Comparison of ENCODE assay signal across 21 cellular contexts in the genomic region with DNA sequence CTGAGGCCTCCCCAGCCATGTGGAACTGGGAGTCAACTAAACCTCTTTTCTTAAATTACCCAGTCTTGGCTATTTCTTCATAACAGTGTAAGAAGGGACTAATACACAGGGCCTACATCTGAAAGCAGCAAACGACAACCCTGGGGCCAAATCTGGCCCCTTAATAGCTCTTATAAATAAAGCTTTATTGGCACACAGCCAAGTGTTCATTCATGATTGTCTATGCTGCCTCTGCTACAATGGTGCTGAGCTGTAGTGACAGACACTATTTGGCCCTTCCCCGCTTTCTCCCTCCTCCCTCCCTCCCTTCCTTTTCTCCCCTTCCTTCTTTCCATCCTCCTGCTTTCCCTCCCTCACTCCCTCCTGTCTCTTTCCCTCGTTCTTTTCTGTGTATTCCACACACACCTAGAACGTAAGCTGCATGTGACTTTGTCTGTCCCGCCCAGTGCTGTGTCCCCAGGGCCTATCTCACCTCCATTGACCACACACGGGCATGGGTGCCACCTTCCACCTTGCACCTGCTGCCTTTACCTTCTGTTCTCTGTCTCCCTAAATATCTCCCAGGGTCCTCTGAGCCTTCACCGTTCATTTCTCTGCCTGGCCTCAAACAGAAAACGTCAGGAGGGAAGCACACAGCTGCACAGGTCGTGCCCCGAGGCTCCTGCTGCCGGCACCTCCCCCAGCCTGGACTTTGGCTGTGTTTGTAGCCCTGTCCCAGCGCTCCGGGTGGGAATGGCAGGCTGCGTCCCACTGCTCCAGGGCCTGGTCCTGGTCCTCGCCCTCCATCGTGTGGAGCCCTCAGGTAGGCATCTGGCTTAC. TPM values are rescaled to one million over a fixed set of nuclear protein-coding genes. Genes with fewer than 3 reads are reported as not detected.
DNase-seq lines count a peak whose midpoint lies in the region; ATAC-seq, FAIRE-seq and TF ChIP-seq lines count a peak whose summit lies in the region.
"Had no signal": no experiment of that assay in that cellular context is flagged by ENCODE, and none has a peak within 500 bp of the region (broad histone marks: within the 10 kb centered on the region; RNA-seq: fewer than 3 reads in every experiment).

A gene with protein sequence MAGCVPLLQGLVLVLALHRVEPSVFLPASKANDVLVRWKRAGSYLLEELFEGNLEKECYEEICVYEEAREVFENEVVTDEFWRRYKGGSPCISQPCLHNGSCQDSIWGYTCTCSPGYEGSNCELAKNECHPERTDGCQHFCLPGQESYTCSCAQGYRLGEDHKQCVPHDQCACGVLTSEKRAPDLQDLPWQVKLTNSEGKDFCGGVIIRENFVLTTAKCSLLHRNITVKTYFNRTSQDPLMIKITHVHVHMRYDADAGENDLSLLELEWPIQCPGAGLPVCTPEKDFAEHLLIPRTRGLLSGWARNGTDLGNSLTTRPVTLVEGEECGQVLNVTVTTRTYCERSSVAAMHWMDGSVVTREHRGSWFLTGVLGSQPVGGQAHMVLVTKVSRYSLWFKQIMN (plus strand): TSS at position 720 of the 819 bp plus-strand sequence. CDS start 13 bp downstream, at position 733.

- H3K4me1 Mint-ChIP-seq in activated CD4-positive, alpha-beta memory T cell treated with anti-CD3 and anti-CD28 coated beads for 36 hours (ENCODE audit: low read depth), result peaks cover 11% of the 10 kb centered on the region
- H3K4me1 Mint-ChIP-seq in activated CD4-positive, alpha-beta memory T cell treated with anti-CD3 and anti-CD28 coated beads, Interleukin-2, amount 10 ng/mL, durations not matched to agents 7 days and 5 days, result peaks cover 31% of the 10 kb centered on the region

- H3K27me3 ChIP-seq in Karpas-422 (ENCODE audit: low read length) (no peaks in the 10 kb centered on the region), iPS-15b (ENCODE audit: control insufficient read depth, insufficient read depth, low read length) (no peaks in the 10 kb centered on the region), PC-3 (ENCODE audit: low read length) (no peaks in the 10 kb centered on the region)

- H4K20me1 ChIP-seq in Karpas-422 (ENCODE audit: insufficient read depth, low read depth, low read length) (no peaks in the 10 kb centered on the region), PC-3 (ENCODE audit: low read length) (no peaks in the 10 kb centered on the region)

- BruUV-seq in PC-3 (replicated peaks; lab: Mats Ljungman, UMichigan), result no TSS peak

- POLR2A ChIA-PET in activated CD4-positive, alpha-beta memory T cell treated with anti-CD3 and anti-CD28 coated beads for 36 hours (lab: Charles Lee), result no interaction called here
- POLR2A ChIA-PET in activated CD4-positive, alpha-beta memory T cell treated with anti-CD3 and anti-CD28 coated beads, Interleukin-2, amount 10 ng/mL, durations not matched to agents 7 days and 5 days (lab: Charles Lee), result no interaction called here
- POLR2A ChIA-PET in PC-3 (lab: Charles Lee; ENCODE audit: unreplicated experiment), result no interaction called here

- H3K36me3 Mint-ChIP-seq in activated CD4-positive, alpha-beta memory T cell treated with anti-CD3 and anti-CD28 coated beads for 36 hours, result peaks cover 4% of the 10 kb centered on the region
- peaks cover 13% of the 10 kb centered on the region for H3K36me3 Mint-ChIP-seq in activated CD4-positive, alpha-beta memory T cell treated with anti-CD3 and anti-CD28 coated beads, Interleukin-2, amount 10 ng/mL, durations not matched to agents 7 days and 5 days (ENCODE audit: low read depth)
- H3K36me3 Mint-ChIP-seq: WTC11 had no signal

- no peak within 1 kb of the TSS for H3K4me3 Mint-ChIP-seq in activated CD4-positive, alpha-beta memory T cell treated with anti-CD3 and anti-CD28 coated beads for 36 hours
- no peak within 1 kb of the TSS for H3K4me3 Mint-ChIP-seq in activated CD4-positive, alpha-beta memory T cell treated with anti-CD3 and anti-CD28 coated beads, Interleukin-2, amount 10 ng/mL, durations not matched to agents 7 days and 5 days
- H3K4me3 Mint-ChIP-seq: central memory CD8-positive, alpha-beta T cell; natural killer cell treated with Interleukin-12 subunit alpha and Interleukin-12 subunit beta and Interleukin-15 and Interleukin-18, amount 100 ng/mL, for 72 hours; WTC11 had no signal

- H3K36me3 ChIP-seq in Karpas-422 (ENCODE audit: insufficient read depth, low read length) (no peaks in the 10 kb centered on the region), iPS-15b (ENCODE audit: control insufficient read depth, insufficient read depth, low read length) (no peaks in the 10 kb centered on the region), PC-3 (ENCODE audit: low read depth, low read length) (no peaks in the 10 kb centered on the region)
- H3K36me3 ChIP-seq: stomach had no signal

- H3K4me1 ChIP-seq in Karpas-422 (ENCODE audit: low read length) (peaks cover 20% of the 10 kb centered on the region), iPS-15b (ENCODE audit: control insufficient read depth, insufficient read depth, low read length) (peaks cover 9% of the 10 kb centered on the region), PC-3 (ENCODE audit: insufficient read depth, low read length) (peaks cover 10% of the 10 kb centered on the region)

- H3K9me2 ChIP-seq in Karpas-422 (replicated peaks; ENCODE audit: insufficient read depth, low read length) (no peaks in the 10 kb centered on the region), PC-3 (replicated peaks; ENCODE audit: low read length) (no peaks in the 10 kb centered on the region)

- DNase-seq in activated CD4-positive, alpha-beta memory T cell treated with anti-CD3 and anti-CD28 coated beads for 36 hours, result peak; percentile 0
- no peak for DNase-seq in activated CD4-positive, alpha-beta memory T cell treated with anti-CD3 and anti-CD28 coated beads, Interleukin-2, amount 10 ng/mL, durations not matched to agents 7 days and 5 days
- peak; percentile 56 for DNase-seq in Karpas-422
- no peak for DNase-seq in urothelium cell line (ENCODE audit: low spot score)
- no peak for DNase-seq in PC-3
- no peak for DNase-seq in GDM1 (lab: John Stamatoyannopoulos, UW)
- DNase-seq: activated effector memory CD4-positive, alpha-beta T cell treated with anti-CD3 and anti-CD28 coated beads, Interleukin-2, amount 50 U/mL, for 16 hours; foreskin melanocyte; mammary epithelial cell; NCI-H510A treated with DMSO at 0.1 percent for 48 hours; stomach had no signal

- no peak within 1 kb of the TSS for H3K9ac ChIP-seq in Karpas-422 (ENCODE audit: low read length)
- H3K9ac ChIP-seq in iPS-15b (ENCODE audit: low read depth, low read length), result peak within 1 kb of the TSS; percentile 37
- no peak within 1 kb of the TSS for H3K9ac ChIP-seq in PC-3 (ENCODE audit: low read length)

- intact Hi-C loops in activated CD4-positive, alpha-beta memory T cell treated with anti-CD3 and anti-CD28 coated beads for 36 hours (cut with micrococcal nuclease), result loop anchor here (10.0 kb wide), 1 partner anchor 193 kb away; the partner anchor contains the start of gene MCF2L
- intact Hi-C loops in PC-3 (cut with micrococcal nuclease), result no loop called here

- TF ChIP-seq CTCF in PC-3 (conservative IDR thresholded peaks at IDR 0.05; ENCODE audit: low read depth, low read length), result no peak

- ATAC-seq in PC-3, result no peak
- no peak for ATAC-seq in HG03521 (IDR thresholded peaks at IDR 0.05; ENCODE audit: unreplicated experiment)
- ATAC-seq: natural killer cell treated with Interleukin-12 subunit alpha and Interleukin-12 subunit beta and Interleukin-15 and Interleukin-18, amount 100 ng/mL, for 72 hours; Panc1 had no signal

- peak; percentile 44 for FAIRE-seq in urothelium cell line (lab: Jason Lieb, UNC)
- FAIRE-seq: G401.6, GM12892 had no signal

- CTCF ChIA-PET in activated CD4-positive, alpha-beta memory T cell treated with anti-CD3 and anti-CD28 coated beads for 36 hours (lab: Charles Lee), result no interaction called here
- CTCF ChIA-PET in activated CD4-positive, alpha-beta memory T cell treated with anti-CD3 and anti-CD28 coated beads, Interleukin-2, amount 10 ng/mL, durations not matched to agents 7 days and 5 days (lab: Charles Lee), result no interaction called here
- CTCF ChIA-PET in PC-3 (lab: Charles Lee), result no interaction called here

- no peaks in the 10 kb centered on the region for H3K27me3 Mint-ChIP-seq in activated CD4-positive, alpha-beta memory T cell treated with anti-CD3 and anti-CD28 coated beads for 36 hours
- H3K27me3 Mint-ChIP-seq in activated CD4-positive, alpha-beta memory T cell treated with anti-CD3 and anti-CD28 coated beads, Interleukin-2, amount 10 ng/mL, durations not matched to agents 7 days and 5 days, result peaks cover 13% of the 10 kb centered on the region
- H3K27me3 Mint-ChIP-seq: central memory CD8-positive, alpha-beta T cell; natural killer cell treated with Interleukin-12 subunit alpha and Interleukin-12 subunit beta and Interleukin-15 and Interleukin-18, amount 100 ng/mL, for 72 hours had no signal

- H3K9me3 ChIP-seq in Karpas-422 (ENCODE audit: low read length) (no peaks in the 10 kb centered on the region), iPS-15b (ENCODE audit: control insufficient read depth, insufficient read depth, low read length) (no peaks in the 10 kb centered on the region), PC-3 (ENCODE audit: low read length) (no peaks in the 10 kb centered on the region)
- H3K9me3 ChIP-seq: stomach had no signal

- H3K27ac Mint-ChIP-seq in activated CD4-positive, alpha-beta memory T cell treated with anti-CD3 and anti-CD28 coated beads for 36 hours, result no peak within 1 kb of the TSS
- no peak within 1 kb of the TSS for H3K27ac Mint-ChIP-seq in activated CD4-positive, alpha-beta memory T cell treated with anti-CD3 and anti-CD28 coated beads, Interleukin-2, amount 10 ng/mL, durations not matched to agents 7 days and 5 days
- H3K27ac Mint-ChIP-seq: natural killer cell treated with Interleukin-12 subunit alpha and Interleukin-12 subunit beta and Interleukin-15 and Interleukin-18, amount 100 ng/mL, for 72 hours; WTC11 had no signal

- no peak within 1 kb of the TSS for H2AFZ ChIP-seq in Karpas-422 (ENCODE audit: low read length)
- H2AFZ ChIP-seq in PC-3 (ENCODE audit: low read length), result no peak within 1 kb of the TSS

- H3F3A ChIP-seq in PC-3 (ENCODE audit: low read length, unreplicated experiment), result no peaks in the 10 kb centered on the region

- H3K79me2 ChIP-seq in Karpas-422 (ENCODE audit: low read length), result no peaks in the 10 kb centered on the region
- no peaks in the 10 kb centered on the region for H3K79me2 ChIP-seq in PC-3 (ENCODE audit: low read length)

- H3K4me3 ChIP-seq in Karpas-422 (ENCODE audit: low read length) (no peak within 1 kb of the TSS), iPS-15b (ENCODE audit: low read depth, low read length) (no peak within 1 kb of the TSS), PC-3 (ENCODE audit: low read length) (no peak within 1 kb of the TSS)
- H3K4me3 ChIP-seq: stomach had no signal

- H3K27ac ChIP-seq in Karpas-422 (ENCODE audit: low read length) (no peak within 1 kb of the TSS), PC-3 (ENCODE audit: low read length) (no peak within 1 kb of the TSS)

- peaks cover 17% of the 10 kb centered on the region for H3K9me3 Mint-ChIP-seq in activated CD4-positive, alpha-beta memory T cell treated with anti-CD3 and anti-CD28 coated beads for 36 hours
- H3K9me3 Mint-ChIP-seq in activated CD4-positive, alpha-beta memory T cell treated with anti-CD3 and anti-CD28 coated beads, Interleukin-2, amount 10 ng/mL, durations not matched to agents 7 days and 5 days, result peaks cover 22% of the 10 kb centered on the region

- no peak within 1 kb of the TSS for H3K4me2 ChIP-seq in Karpas-422 (ENCODE audit: low read depth, low read length, poor library complexity, severe bottlenecking)
- H3K4me2 ChIP-seq in PC-3 (ENCODE audit: low read length), result no peak within 1 kb of the TSS

RNA-seq across cellular contexts. Expression of the gene that starts here (rescaled TPM):
- not detected for total RNA-seq in activated CD4-positive, alpha-beta memory T cell treated with anti-CD3 and anti-CD28 coated beads for 36 hours
- not detected for total RNA-seq in activated CD4-positive, alpha-beta memory T cell treated with anti-CD3 and anti-CD28 coated beads, Interleukin-2, amount 10 ng/mL, durations not matched to agents 7 days and 5 days
- total RNA-seq in Karpas-422 (2014; rRNA removed; shearing (Covaris generic); ENCODE audit: low replicate concordance), result not detected in 2 replicates
- not detected in 2 replicates for total RNA-seq in PC-3 (2014; rRNA removed)
- total RNA-seq: mammary epithelial cell; natural killer cell treated with Interleukin-12 subunit alpha and Interleukin-12 subunit beta and Interleukin-15 and Interleukin-18, amount 100 ng/mL, for 72 hours; renal cortical epithelial cell; urinary bladder; WTC11 had no signal

Comparison
In these comparisons a context has a peak if more than half of its experiments do, and no peak if none do; other contexts are left out.
1. Peak in DNase-seq in activated CD4-positive, alpha-beta memory T cell treated with anti-CD3 and anti-CD28 coated beads for 36 hours; RNA of the gene not detected or under 1 TPM.
2. Peak in DNase-seq in Karpas-422; RNA of the gene not detected or under 1 TPM.